20 cellular contexts compared by ENCODE assay signal in genomic region chr9:125755340-125755739, GRCh38. TPM values are rescaled to one million over a fixed set of nuclear protein-coding genes. Genes with fewer than 3 reads are reported as not detected.
DNase-seq lines count a peak whose midpoint lies in the region; ATAC-seq and TF ChIP-seq lines count a peak whose summit lies in the region.
"Had no signal": no experiment of that assay in that cellular context is flagged by ENCODE, and none has a peak within 500 bp of the region (broad histone marks: within the 10 kb centered on the region; RNA-seq: fewer than 3 reads in every experiment).

No MANE protein-coding gene starts in this region.

- DNase-seq in NOMO-1 treated with DMSO at 0.1 percent for 48 hours (lab: John Stamatoyannopoulos, UW; ENCODE audit: unreplicated experiment) (peak; percentile 47), NOMO-1 (lab: John Stamatoyannopoulos, UW; ENCODE audit: unreplicated experiment in 2 of 2) (no peak), NCI-H526 (lab: John Stamatoyannopoulos, UW) (peak; percentile 27 to 48), glutamatergic neuron (no peak), T-helper 2 cell (no peak), NCI-H345 treated with DMSO at 0.1 percent for 48 hours (lab: John Stamatoyannopoulos, UW; ENCODE audit: unreplicated experiment) (no peak), EL (no peak)
- DNase-seq: activated B cell treated with CpG ODN at 0.5 μM for 24 hours; central memory CD4-positive, alpha-beta T cell; effector memory CD4-positive, alpha-beta T cell; KBM-7; NCI-H1694 treated with DMSO at 0.1 percent for 48 hours; NCI-H774; spleen; stimulated activated naive B cell treated with anti-CD40 and anti-IgM and Interleukin-4, amounts not matched to agents 10 μg/mL and 1 μg/mL and 100 μg/mL, for 72 hours had no signal

- no peaks in the 10 kb centered on the region for H3K36me3 Mint-ChIP-seq in glutamatergic neuron (ENCODE audit: unreplicated experiment)

- no peaks in the 10 kb centered on the region for H3K9me3 Mint-ChIP-seq in glutamatergic neuron (ENCODE audit: unreplicated experiment)
- H3K9me3 Mint-ChIP-seq: activated B cell treated with CpG ODN at 0.5 μM for 24 hours; activated T-helper 17 cell treated with anti-CD3 and anti-CD28 coated beads, Interleukin-2, amount 50 U/mL, for 72 hours; CD14-positive monocyte; stimulated activated naive B cell treated with anti-CD40 and anti-IgM and Interleukin-4, amounts not matched to agents 10 μg/mL and 1 μg/mL and 100 μg/mL, for 72 hours; type B pancreatic cell had no signal

- H3K4me1 Mint-ChIP-seq in glutamatergic neuron (ENCODE audit: low read depth, unreplicated experiment): peaks cover 34% of the 10 kb centered on the region

- peak overlapping the region; percentile 4 for H3K4me3 Mint-ChIP-seq in glutamatergic neuron (ENCODE audit: unreplicated experiment)
- H3K4me3 Mint-ChIP-seq: activated B cell treated with CpG ODN at 0.5 μM for 24 hours; activated T-helper 17 cell treated with anti-CD3 and anti-CD28 coated beads, Interleukin-2, amount 50 U/mL, for 72 hours; CD14-positive monocyte; stimulated activated naive B cell treated with anti-CD40 and anti-IgM and Interleukin-4, amounts not matched to agents 10 μg/mL and 1 μg/mL and 100 μg/mL, for 72 hours; type B pancreatic cell had no signal

- peak overlapping the region; percentile 35 for H3K27ac Mint-ChIP-seq in glutamatergic neuron (ENCODE audit: unreplicated experiment)
- H3K27ac Mint-ChIP-seq: activated B cell treated with CpG ODN at 0.5 μM for 24 hours; activated T-helper 17 cell treated with anti-CD3 and anti-CD28 coated beads, Interleukin-2, amount 50 U/mL, for 72 hours; CD14-positive monocyte; stimulated activated naive B cell treated with anti-CD40 and anti-IgM and Interleukin-4, amounts not matched to agents 10 μg/mL and 1 μg/mL and 100 μg/mL, for 72 hours; type B pancreatic cell had no signal

- ATAC-seq in GM21723 (IDR thresholded peaks at IDR 0.05; ENCODE audit: unreplicated experiment): no peak
- ATAC-seq: A549; activated T-helper 17 cell treated with anti-CD3 and anti-CD28 coated beads, Interleukin-2, amount 50 U/mL, for 72 hours; stimulated activated naive B cell treated with anti-CD40 and anti-IgM and Interleukin-4, amounts not matched to agents 10 μg/mL and 1 μg/mL and 100 μg/mL, for 72 hours had no signal

- no peaks in the 10 kb centered on the region for H3K27me3 Mint-ChIP-seq in glutamatergic neuron (ENCODE audit: unreplicated experiment)
- H3K27me3 Mint-ChIP-seq: activated B cell treated with CpG ODN at 0.5 μM for 24 hours; activated T-helper 17 cell treated with anti-CD3 and anti-CD28 coated beads, Interleukin-2, amount 50 U/mL, for 72 hours; stimulated activated naive B cell treated with anti-CD40 and anti-IgM and Interleukin-4, amounts not matched to agents 10 μg/mL and 1 μg/mL and 100 μg/mL, for 72 hours; type B pancreatic cell had no signal

- no peak for TF ChIP-seq CTCF in glutamatergic neuron (IDR thresholded peaks at IDR 0.05; ENCODE audit: partially characterized antibody, unreplicated experiment)

RNA-seq across cellular contexts. Expression of gene PBX3, which starts 8.2 kb away (rescaled TPM):
- total RNA-seq in glutamatergic neuron (ENCODE audit: unreplicated experiment): 51.2 TPM

RNA-seq across cellular contexts. Expression of gene MAPKAP1, which starts 48.3 kb away (rescaled TPM):
- 59.6 TPM for total RNA-seq in glutamatergic neuron (ENCODE audit: unreplicated experiment)

Comparison
In these comparisons a context has a peak if more than half of its experiments do, and no peak if none do; other contexts are left out.
1. DNase-seq: peak in NOMO-1 treated with DMSO at 0.1 percent for 48 hours (single experiment) and NCI-H526 (2 of 2); none in NOMO-1 (0 of 2), glutamatergic neuron (single experiment), T-helper 2 cell (0 of 5), NCI-H345 treated with DMSO at 0.1 percent for 48 hours (single experiment) and EL (single experiment).